ENCODE assay signal across 21 cellular contexts in genomic region chr10:112367516-112367915, GRCh38. TPM values are rescaled to one million over a fixed set of nuclear protein-coding genes. Genes with fewer than 3 reads are reported as not detected.
"Had no signal": no experiment of that assay in that cellular context is flagged by ENCODE, and none has a peak within 500 bp of the region (broad histone marks: within the 10 kb centered on the region; RNA-seq: fewer than 3 reads in every experiment).

No MANE protein-coding gene starts in this region.

- H3K36me3 ChIP-seq: brain microvascular endothelial cell had no signal

- H3K27ac Mint-ChIP-seq: activated CD4-positive, alpha-beta memory T cell treated with anti-CD3 and anti-CD28 coated beads for 36 hours; activated CD4-positive, alpha-beta T cell treated with anti-CD3 and anti-CD28 coated beads for 36 hours; activated CD4-positive, alpha-beta T cell treated with anti-CD3 and anti-CD28 coated beads, Interleukin-2, amount 10 ng/mL, durations not matched to agents 24 days and 14 days; activated naive CD8-positive, alpha-beta T cell; activated T-cell treated with anti-CD3 and anti-CD28 coated beads, Interleukin-2, amount 50 U/mL, for 24 hours; activated T-cell treated with anti-CD3 and anti-CD28 coated beads, Interleukin-2, amount 50 U/mL, for 72 hours; endodermal cell had no signal

- DNase-seq: activated CD4-positive, alpha-beta memory T cell treated with anti-CD3 and anti-CD28 coated beads for 36 hours; activated CD4-positive, alpha-beta T cell treated with anti-CD3 and anti-CD28 coated beads for 36 hours; activated CD4-positive, alpha-beta T cell treated with anti-CD3 and anti-CD28 coated beads, Interleukin-2, amount 10 ng/mL, durations not matched to agents 24 days and 14 days; activated CD4-positive, CD25-positive, alpha-beta regulatory T cell; activated CD4-positive, CD25-positive, alpha-beta regulatory T cell treated with anti-CD3 and anti-CD28 coated beads, Interleukin-2, amount 50 U/mL, for 72 hours; activated CD8-positive, alpha-beta memory T cell treated with anti-CD3 and anti-CD28 coated beads, Interleukin-2, amount 50 U/mL, for 48 hours; activated gamma-delta T cell; activated naive CD4-positive, alpha-beta T cell; activated naive CD4-positive, alpha-beta T cell treated with anti-CD3 and anti-CD28 coated beads, Interleukin-2, amount 50 U/mL, for 16 hours; activated T-cell treated with anti-CD3 and anti-CD28 coated beads for 4 hours; activated T-cell treated with anti-CD3 and anti-CD28 coated beads, Interleukin-2, amount 50 U/mL, for 24 hours; activated T-cell treated with anti-CD3 and anti-CD28 coated beads, Interleukin-2, amount 50 U/mL, for 72 hours; amniotic stem cell; anterior cingulate cortex; brain microvascular endothelial cell; effector CD8-positive, alpha-beta T cell; endodermal cell; foreskin fibroblast; T-helper 2 cell had no signal

- H3K9me3 Mint-ChIP-seq: activated CD4-positive, alpha-beta memory T cell treated with anti-CD3 and anti-CD28 coated beads for 36 hours; activated T-cell treated with anti-CD3 and anti-CD28 coated beads, Interleukin-2, amount 50 U/mL, for 24 hours had no signal

- H3K36me3 Mint-ChIP-seq: activated CD4-positive, alpha-beta memory T cell treated with anti-CD3 and anti-CD28 coated beads for 36 hours; activated naive CD8-positive, alpha-beta T cell had no signal

- H3K27ac ChIP-seq: brain microvascular endothelial cell had no signal

- H3K4me3 Mint-ChIP-seq: activated CD4-positive, alpha-beta memory T cell treated with anti-CD3 and anti-CD28 coated beads for 36 hours; activated CD4-positive, alpha-beta T cell treated with anti-CD3 and anti-CD28 coated beads for 36 hours; activated CD4-positive, alpha-beta T cell treated with anti-CD3 and anti-CD28 coated beads, Interleukin-2, amount 10 ng/mL, durations not matched to agents 24 days and 14 days; activated naive CD8-positive, alpha-beta T cell; activated T-cell treated with anti-CD3 and anti-CD28 coated beads, Interleukin-2, amount 50 U/mL, for 24 hours; activated T-cell treated with anti-CD3 and anti-CD28 coated beads, Interleukin-2, amount 50 U/mL, for 72 hours; endodermal cell had no signal

- H3K27me3 ChIP-seq: brain microvascular endothelial cell had no signal

- H3K27me3 Mint-ChIP-seq: activated CD4-positive, alpha-beta memory T cell treated with anti-CD3 and anti-CD28 coated beads for 36 hours; activated CD4-positive, alpha-beta T cell treated with anti-CD3 and anti-CD28 coated beads for 36 hours; activated naive CD8-positive, alpha-beta T cell had no signal

- ATAC-seq: activated CD4-positive, alpha-beta T cell treated with anti-CD3 and anti-CD28 coated beads for 36 hours; activated T-cell treated with anti-CD3 and anti-CD28 coated beads, Interleukin-2, amount 50 U/mL, for 72 hours; esophagus mucosa had no signal

RNA-seq across cellular contexts. Expression of gene ACSL5, which starts 6.4 kb away (rescaled TPM):
- total RNA-seq: endodermal cell had no signal
